In genomic region chr3:62229908-62230307, GRCh38 we compare ENCODE assay signal across 12 cellular contexts.
DNase-seq lines count a peak whose midpoint lies in the region; ATAC-seq, FAIRE-seq and TF ChIP-seq lines count a peak whose summit lies in the region.
"Had no signal": no experiment of that assay in that cellular context is flagged by ENCODE, and none has a peak within 500 bp of the region (broad histone marks: within the 10 kb centered on the region; RNA-seq: fewer than 3 reads in every experiment).

No MANE protein-coding gene starts in this region.

- H3K27ac Mint-ChIP-seq in T-cell = no peak overlapping the region
- H3K27ac Mint-ChIP-seq: activated CD4-positive, alpha-beta memory T cell treated with anti-CD3 and anti-CD28 coated beads, Interleukin-2, amount 10 ng/mL, durations not matched to agents 7 days and 5 days had no signal

- intact Hi-C loops in K562 (cut with micrococcal nuclease) = no loop called here
- intact Hi-C loops in posterior cingulate gyrus (cut with DNase I) = no loop called here
- intact Hi-C loops in left colon (cut with DNase I, micrococcal nuclease) = no loop called here

- no peaks in the 10 kb centered on the region for H3K4me1 ChIP-seq in K562 (replicated peaks in 1 of 2; ENCODE audit: control insufficient read depth in 2 of 2, insufficient read depth in 2 of 2, low read length in 2 of 2)
- no peaks in the 10 kb centered on the region for H3K4me1 ChIP-seq in osteoblast (ENCODE audit: insufficient read depth, low read length)

- peak; percentile 55 for TF ChIP-seq CTCF in LNCaP clone FGC (IDR thresholded peaks at IDR 0.05; ENCODE audit: control insufficient read depth, extremely low read depth, insufficient read depth)
- TF ChIP-seq CTCF in K562 (IDR thresholded peaks at IDR 0.05 in 2 of 3, conservative IDR thresholded peaks at IDR 0.05 in 1 of 3; ENCODE audit: insufficient read depth in 2 of 3, low read depth in 1 of 3, low read length in 3 of 3) = peak; percentile 3 to 30 (median 28); a peak in 2 of 6 replicates
- peak; percentile 48 for TF ChIP-seq CTCF in osteoblast (IDR thresholded peaks at IDR 0.05; ENCODE audit: extremely low read depth, low read depth, low read length)

- H3K36me3 Mint-ChIP-seq in T-cell = no peaks in the 10 kb centered on the region

- BruUV-seq in K562 (replicated peaks; lab: Mats Ljungman, UMichigan) = no TSS peak

- H3K27ac ChIP-seq in K562 (ENCODE audit: extremely low read depth, low read depth, low read length) (no peak overlapping the region), osteoblast (ENCODE audit: low read depth, low read length) (no peak overlapping the region)
- H3K27ac ChIP-seq: sigmoid colon had no signal

- no peak for TF ChIP-seq EP300 in K562 (IDR thresholded peaks at IDR 0.05; ENCODE audit: low read length)

- ATAC-seq in K562 = peak; percentile 48; the same call in 1 of the 3 replicates
- no peak for ATAC-seq in left colon
- ATAC-seq in T-cell (replicated peaks in 1 of 4) = no peak

- no peaks in the 10 kb centered on the region for H3K9me3 Mint-ChIP-seq in T-cell
- H3K9me3 Mint-ChIP-seq: activated CD4-positive, alpha-beta memory T cell treated with anti-CD3 and anti-CD28 coated beads, Interleukin-2, amount 10 ng/mL, durations not matched to agents 7 days and 5 days; central memory CD8-positive, alpha-beta T cell had no signal

- TF ChIP-seq RAD21 in K562 (CRISPR knock-in tag; conservative IDR thresholded peaks at IDR 0.05 in 1 of 2, IDR thresholded peaks at IDR 0.05 in 1 of 2) = no peak

- H3K27me3 ChIP-seq in K562 (ENCODE audit: control insufficient read depth in 2 of 2, insufficient read depth in 2 of 2, low read length in 2 of 2) = no peaks in the 10 kb centered on the region
- no peaks in the 10 kb centered on the region for H3K27me3 ChIP-seq in osteoblast (ENCODE audit: insufficient read depth, low read length)
- H3K27me3 ChIP-seq: sigmoid colon had no signal

- no peaks in the 10 kb centered on the region for H3K79me2 ChIP-seq in K562 (ENCODE audit: control insufficient read depth, insufficient read depth, low read length)
- no peaks in the 10 kb centered on the region for H3K79me2 ChIP-seq in osteoblast (ENCODE audit: insufficient read depth, low read length)

- FAIRE-seq in K562 (lab: Jason Lieb, UNC) = no peak

- no peak overlapping the region for H3K9ac ChIP-seq in K562 (ENCODE audit: insufficient read depth in 1 of 2, low read depth in 2 of 2, low read length in 2 of 2)

- H3K27me3 Mint-ChIP-seq in T-cell = peaks cover 6 to 10% of the 10 kb centered on the region in 2 donors
- H3K27me3 Mint-ChIP-seq: activated CD4-positive, alpha-beta memory T cell treated with anti-CD3 and anti-CD28 coated beads, Interleukin-2, amount 10 ng/mL, durations not matched to agents 7 days and 5 days; central memory CD8-positive, alpha-beta T cell had no signal

- H3K4me3 Mint-ChIP-seq in T-cell = no peak overlapping the region
- H3K4me3 Mint-ChIP-seq: activated CD4-positive, alpha-beta memory T cell treated with anti-CD3 and anti-CD28 coated beads, Interleukin-2, amount 10 ng/mL, durations not matched to agents 7 days and 5 days; central memory CD8-positive, alpha-beta T cell had no signal

- H3K4me3 ChIP-seq in LNCaP clone FGC (ENCODE audit: low read depth, low read length) = no peak overlapping the region
- no peak overlapping the region for H3K4me3 ChIP-seq in K562
- H3K4me3 ChIP-seq in osteoblast (ENCODE audit: insufficient read depth, low read length) = no peak overlapping the region
- H3K4me3 ChIP-seq: sigmoid colon had no signal

- no peaks in the 10 kb centered on the region for H3K9me3 ChIP-seq in K562 (replicated peaks; ENCODE audit: control insufficient read depth, insufficient read depth, low read depth, low read length)
- no peaks in the 10 kb centered on the region for H3K9me3 ChIP-seq in osteoblast (ENCODE audit: low read depth, low read length)
- H3K9me3 ChIP-seq: sigmoid colon had no signal

- H2AFZ ChIP-seq in K562 (ENCODE audit: low read depth, low read length) (no peak overlapping the region), osteoblast (ENCODE audit: low read length) (no peak overlapping the region)

- H3K36me3 ChIP-seq in K562 (ENCODE audit: control insufficient read depth, insufficient read depth, low read length) (no peaks in the 10 kb centered on the region), osteoblast (ENCODE audit: insufficient read depth, low read length) (no peaks in the 10 kb centered on the region)
- H3K36me3 ChIP-seq: sigmoid colon had no signal

- CTCF ChIA-PET in K562 (lab: Yijun Ruan, JAX; ENCODE audit: low intra/inter-chr PET ratio) (no interaction called here), T-cell (lab: Charles Lee) (no interaction called here)

- in situ Hi-C loops in K562 (cut with MboI) = no loop called here

- peak; percentile 16 for DNase-seq in NCI-H146 (lab: John Stamatoyannopoulos, UW)
- DNase-seq in NCI-H146 treated with DMSO at 0.1 percent for 48 hours (lab: John Stamatoyannopoulos, UW; ENCODE audit: unreplicated experiment) = no peak
- DNase-seq in LNCaP clone FGC (ENCODE audit: low read depth) = peak; percentile 11
- peak; percentile 4 to 16 (median 12) for DNase-seq in K562 (ENCODE audit: extremely low read depth in 1 of 4, low spot score in 3 of 4)
- peak; percentile 14 for DNase-seq in osteoblast (ENCODE audit: insufficient read length, low spot score, missing footprints)
- no peak for DNase-seq in posterior cingulate gyrus
- DNase-seq in left colon = no peak
- DNase-seq in T-cell = no peak
- DNase-seq: activated CD4-positive, alpha-beta memory T cell treated with anti-CD3 and anti-CD28 coated beads, Interleukin-2, amount 10 ng/mL, durations not matched to agents 7 days and 5 days; sigmoid colon; stimulated activated naive CD4-positive, alpha-beta T cell treated with Interleukin-2 at 50 U/mL for 16 hours had no signal

- TF ChIP-seq POLR2A in K562 (conservative IDR thresholded peaks at IDR 0.05) = no peak

- POLR2A ChIA-PET in K562 (lab: Yijun Ruan, JAX) = no interaction called here
- POLR2A ChIA-PET in T-cell (lab: Charles Lee) = no interaction called here

- H3K4me2 ChIP-seq in K562 (ENCODE audit: insufficient read depth, low read length) (no peak overlapping the region), osteoblast (ENCODE audit: insufficient read depth, low read length) (no peak overlapping the region)

- H3K4me1 Mint-ChIP-seq in T-cell = no peaks in the 10 kb centered on the region
- H3K4me1 Mint-ChIP-seq: activated CD4-positive, alpha-beta memory T cell treated with anti-CD3 and anti-CD28 coated beads, Interleukin-2, amount 10 ng/mL, durations not matched to agents 7 days and 5 days; central memory CD8-positive, alpha-beta T cell had no signal

- H4K20me1 ChIP-seq in K562 (replicated peaks; ENCODE audit: control insufficient read depth, insufficient read depth, low read length) (no peaks in the 10 kb centered on the region), osteoblast (ENCODE audit: insufficient read depth, low read length) (no peaks in the 10 kb centered on the region)

- WGBS in K562 (ENCODE audit: insufficient coverage, low coverage, missing lambda C conversion rate) = 0% methylated on average over 1 of the region's 1 CpG

- H3K9me1 ChIP-seq in K562 (ENCODE audit: control insufficient read depth, insufficient read depth, low read length) = no peaks in the 10 kb centered on the region

TF ChIP-seq in K562, 482 proteins besides CTCF, POLR2A, EP300 and RAD21:
- TF ChIP-seq TEAD1 (CRISPR knock-in tag; IDR thresholded peaks at IDR 0.05) (no peak), PRMT5 (CRISPR knock-in tag; IDR thresholded peaks at IDR 0.05) (no peak), BDP1 (IDR thresholded peaks at IDR 0.05; ENCODE audit: insufficient read depth, insufficient read length) (no peak), MAFG (tag; conservative IDR thresholded peaks at IDR 0.05) (no peak), L3MBTL2 (IDR thresholded peaks at IDR 0.05) (no peak), ATF1 (CRISPR knock-in tag; IDR thresholded peaks at IDR 0.05) (no peak), ATF1 (tag; IDR thresholded peaks at IDR 0.05) (no peak), HDAC1 (IDR thresholded peaks at IDR 0.05) (no peak), FOXP1 (CRISPR knock-in tag; IDR thresholded peaks at IDR 0.05) (no peak), MTA3 (IDR thresholded peaks at IDR 0.05; ENCODE audit: borderline replicate concordance) (no peak), TRIM25 (IDR thresholded peaks at IDR 0.05; ENCODE audit: borderline replicate concordance) (no peak), CREM (IDR thresholded peaks at IDR 0.05; ENCODE audit: low read depth) (no peak), TFAM (CRISPR knock-in tag; conservative IDR thresholded peaks at IDR 0.05) (no peak)

Comparison
In these comparisons a context has a peak if more than half of its experiments do, and no peak if none do; other contexts are left out.
1. DNase-seq: peak in NCI-H146 (single experiment), LNCaP clone FGC (single experiment), K562 (4 of 4) and osteoblast (single experiment); none in NCI-H146 treated with DMSO at 0.1 percent for 48 hours (single experiment), posterior cingulate gyrus (0 of 10), left colon (0 of 2) and T-cell (0 of 34).
2. Peak in every context shown above with its lines, with median percentiles within 50 percentile points of each other: CTCF ChIP-seq.